8 cellular contexts compared by ENCODE assay signal in genomic region chr1:27872059-27872801, GRCh38. TPM values are rescaled to one million over a fixed set of nuclear protein-coding genes. Genes with fewer than 3 reads are reported as not detected.
A peak's percentile ranks its signal among the peaks of the same experiment; 100 is the strongest.
DNase-seq lines count a peak whose midpoint lies in the region; ATAC-seq and TF ChIP-seq lines count a peak whose summit lies in the region.

Gene THEMIS2 (plus strand): TSS chr1:27872544. CDS start chr1:27872572, 28 bp downstream.

- intact Hi-C loops in breast epithelium (cut with DNase I; ENCODE audit: low total_unique reads) = no loop called here

- H3K9me3 ChIP-seq in breast epithelium = no peaks in the 10 kb centered on the region

- H3K4me3 ChIP-seq in GM06990 (replicated peaks; ENCODE audit: low read depth, low read length) = peak within 1 kb of the TSS; percentile 96
- peak within 1 kb of the TSS; percentile 46 for H3K4me3 ChIP-seq in Jurkat, Clone E6-1 (ENCODE audit: low read length)
- H3K4me3 ChIP-seq in WI38 (ENCODE audit: low read depth, low read length) = peak within 1 kb of the TSS; percentile 62
- peak within 1 kb of the TSS; percentile 65 to 83 (median 67) for H3K4me3 ChIP-seq in breast epithelium

- no peaks in the 10 kb centered on the region for H3K4me1 ChIP-seq in breast epithelium

- ATAC-seq in HG03280 (IDR thresholded peaks at IDR 0.05; ENCODE audit: unreplicated experiment) = no peak
- no peak for ATAC-seq in GM19324 (IDR thresholded peaks at IDR 0.05; ENCODE audit: low FRiP score, unreplicated experiment)

- H3K27me3 ChIP-seq in GM06990 (replicated peaks; ENCODE audit: control insufficient read depth, insufficient read depth, low read length) (no peaks in the 10 kb centered on the region), breast epithelium (no peaks in the 10 kb centered on the region)

- no peak for TF ChIP-seq POLR2A in breast epithelium (IDR thresholded peaks at IDR 0.05)

- H3K36me3 ChIP-seq in GM06990 (ENCODE audit: control insufficient read depth, insufficient read depth, low read length) (peaks cover 10% of the 10 kb centered on the region), breast epithelium (no peaks in the 10 kb centered on the region)

- TF ChIP-seq CTCF in GM06990 (IDR thresholded peaks at IDR 0.05; ENCODE audit: insufficient read depth, low read length, poor library complexity, severe bottlenecking) (no peak), WI38 (IDR thresholded peaks at IDR 0.05; ENCODE audit: low read depth, low read length) (no peak), breast epithelium (IDR thresholded peaks at IDR 0.05) (no peak)

- peak within 1 kb of the TSS; percentile 20 to 45 for H3K27ac ChIP-seq in breast epithelium

- DNase-seq in GM06990 (ENCODE audit: extremely low read depth, insufficient read length) = peak; percentile 71
- DNase-seq in Jurkat, Clone E6-1 (ENCODE audit: low read depth, low spot score) = no peak
- no peak for DNase-seq in breast epithelium (ENCODE audit: low spot score in 2 of 2)
- DNase-seq in islet precursor cell = peak; percentile 83
- DNase-seq in stimulated activated CD4-positive, alpha-beta T cell treated with anti-CD3 and anti-CD28 coated beads, Interleukin-12 subunit alpha, Interleukin-12 subunit beta, amount 100 ng/mL, for 48 hours (ENCODE audit: low read depth in 2 of 3, low spot score in 1 of 3) = peak in 2 of 3 donors; percentile 74 to 84

RNA-seq across cellular contexts. Expression of gene THEMIS2, which starts in this region (rescaled TPM):
- polyA plus RNA-seq in Jurkat, Clone E6-1 (2012; ENCODE audit: insufficient read depth, insufficient read length) = not detected
- 10 to 100 TPM; 22.0 to 52.0 (median 25.6) TPM for total RNA-seq in breast epithelium

Comparison
In these comparisons a context has a peak if more than half of its experiments do, and no peak if none do; other contexts are left out.
1. DNase-seq: peak in GM06990 (single experiment), islet precursor cell (single experiment) and stimulated activated CD4-positive, alpha-beta T cell treated with anti-CD3 and anti-CD28 coated beads, Interleukin-12 subunit alpha, Interleukin-12 subunit beta, amount 100 ng/mL, for 48 hours (2 of 3); none in Jurkat, Clone E6-1 (single experiment) and breast epithelium (0 of 2).
2. H3K4me3 ChIP-seq: peak in every context shown above with its lines; median percentile 96 in GM06990; 67 in breast epithelium; 62 in WI38; 46 in Jurkat, Clone E6-1.